Comparison of ENCODE assay signal across 16 cellular contexts in the genomic region with DNA sequence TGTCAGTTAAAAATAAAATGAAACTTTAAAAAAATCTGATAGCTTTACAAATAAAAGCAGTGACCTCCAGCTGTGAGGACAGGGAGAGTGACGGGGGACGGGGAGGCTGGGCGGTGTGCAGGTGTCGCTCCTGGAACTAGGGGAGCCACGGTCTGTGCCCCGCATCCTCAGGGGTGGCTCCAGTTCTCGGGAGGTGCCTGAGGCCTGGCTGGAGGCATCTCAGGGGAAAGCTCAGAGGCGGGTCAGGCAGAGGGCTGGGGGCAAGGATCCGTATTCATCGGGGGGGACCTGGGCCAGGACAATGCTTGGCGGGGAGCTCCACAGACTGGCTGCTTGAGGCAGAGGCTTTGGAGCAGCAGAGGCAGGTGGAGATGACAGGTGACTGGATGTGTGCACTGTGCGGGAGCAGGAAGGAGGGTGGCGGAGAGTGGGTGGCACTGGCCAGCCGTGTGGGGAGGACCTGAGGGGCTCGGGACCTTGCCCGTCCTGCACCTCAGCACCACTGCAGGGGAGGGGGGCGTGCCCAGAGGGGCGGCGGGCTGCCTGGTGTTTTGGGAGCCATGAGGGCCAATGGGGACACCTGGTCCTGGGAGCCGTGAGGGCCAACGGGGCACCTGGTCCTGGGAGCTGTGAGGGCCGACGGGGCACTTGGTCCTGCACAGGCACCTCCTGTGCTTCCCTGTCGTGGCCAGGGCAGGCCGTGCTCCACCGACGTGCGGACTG. TPM values are rescaled to one million over a fixed set of nuclear protein-coding genes. Genes with fewer than 3 reads are reported as not detected.
DNase-seq lines count a peak whose midpoint lies in the region; ATAC-seq and TF ChIP-seq lines count a peak whose summit lies in the region.
"Had no signal": no experiment of that assay in that cellular context is flagged by ENCODE, and none has a peak within 500 bp of the region (broad histone marks: within the 10 kb centered on the region; RNA-seq: fewer than 3 reads in every experiment).

No MANE protein-coding gene starts in this region.

- no peak overlapping the region for H3K4me3 ChIP-seq in Caco-2 (ENCODE audit: low read depth, low read length)
- no peak overlapping the region for H3K4me3 ChIP-seq in adrenal gland
- H3K4me3 ChIP-seq: left ventricle myocardium inferior, PC-9, thoracic aorta had no signal

- H3K4me3 Mint-ChIP-seq in Caco-2 (ENCODE audit: unreplicated experiment) (no peak overlapping the region), memory B cell (no peak overlapping the region), Calu3 (ENCODE audit: low read depth, unreplicated experiment) (no peak overlapping the region)
- H3K4me3 Mint-ChIP-seq in stimulated activated effector memory CD8-positive, alpha-beta T cell treated with anti-CD3 and anti-CD28 coated beads, Interleukin-12 subunit alpha, Interleukin-12 subunit beta, amount 100 ng/mL, for 72 hours, result no peak overlapping the region

- H3K9me3 ChIP-seq in Caco-2 (no peaks in the 10 kb centered on the region), adrenal gland (replicated peaks in 1 of 3) (no peaks in the 10 kb centered on the region)
- H3K9me3 ChIP-seq: left ventricle myocardium inferior, thoracic aorta had no signal

- H3K27me3 Mint-ChIP-seq in Caco-2 (ENCODE audit: insufficient read depth, unreplicated experiment) (no peaks in the 10 kb centered on the region), memory B cell (no peaks in the 10 kb centered on the region), Calu3 (ENCODE audit: unreplicated experiment) (no peaks in the 10 kb centered on the region)

- BruUV-seq in Caco-2 (replicated peaks; lab: Mats Ljungman, UMichigan), result no TSS peak
- BruUV-seq in Calu3 (replicated peaks; lab: Mats Ljungman, UMichigan), result no TSS peak

- DNase-seq in Caco-2, result no peak
- DNase-seq in adrenal gland, result peak in 1 of 7 donors; percentile 24
- no peak for DNase-seq in memory B cell (ENCODE audit: low spot score in 2 of 2)
- DNase-seq in stimulated activated effector memory CD8-positive, alpha-beta T cell treated with anti-CD3 and anti-CD28 coated beads, Interleukin-12 subunit alpha, Interleukin-12 subunit beta, amount 100 ng/mL, for 72 hours (ENCODE audit: low spot score in 2 of 2), result no peak
- no peak for DNase-seq in AG20443 (ENCODE audit: low spot score)
- DNase-seq in Calu3, result no peak
- DNase-seq in glomerular visceral epithelial cell (ENCODE audit: extremely low spot score), result no peak
- DNase-seq: activated CD8-positive, alpha-beta memory T cell treated with anti-CD3 and anti-CD28 coated beads for 24 hours; activated effector memory CD4-positive, alpha-beta T cell treated with Interleukin-2 at 50 U/mL for 16 hours; Karpas-422; left ventricle myocardium inferior; NCI-H1436; PC-9; SW 1271 had no signal

- peak overlapping the region; percentile 89 to 98 (median 94) for H3K27ac ChIP-seq in adrenal gland
- H3K27ac ChIP-seq: PC-9, thoracic aorta had no signal

- H3K27ac Mint-ChIP-seq in Caco-2 (ENCODE audit: unreplicated experiment), result peak overlapping the region; percentile 55
- peak overlapping the region; percentile 24 for H3K27ac Mint-ChIP-seq in memory B cell
- H3K27ac Mint-ChIP-seq in stimulated activated effector memory CD8-positive, alpha-beta T cell treated with anti-CD3 and anti-CD28 coated beads, Interleukin-12 subunit alpha, Interleukin-12 subunit beta, amount 100 ng/mL, for 72 hours, result peak overlapping the region; percentile 74
- H3K27ac Mint-ChIP-seq in Calu3 (ENCODE audit: unreplicated experiment), result no peak overlapping the region

- 72 to 89% (median 76%) methylated on average over 16 to 28 of the region's 28 CpGs for WGBS in adrenal gland, 4 donors

- POLR2A ChIA-PET in Caco-2 (lab: Charles Lee), result no interaction called here

- H3K36me3 Mint-ChIP-seq in Caco-2 (ENCODE audit: insufficient read depth, unreplicated experiment), result peaks cover 31% of the 10 kb centered on the region
- peaks cover 15% of the 10 kb centered on the region for H3K36me3 Mint-ChIP-seq in memory B cell
- peaks cover 5% of the 10 kb centered on the region for H3K36me3 Mint-ChIP-seq in stimulated activated effector memory CD8-positive, alpha-beta T cell treated with anti-CD3 and anti-CD28 coated beads, Interleukin-12 subunit alpha, Interleukin-12 subunit beta, amount 100 ng/mL, for 72 hours
- peaks cover 43% of the 10 kb centered on the region for H3K36me3 Mint-ChIP-seq in Calu3 (ENCODE audit: insufficient read depth, unreplicated experiment)

- intact Hi-C loops in Caco-2 (cut with micrococcal nuclease; ENCODE audit: unreplicated experiment) (no loop called here), adrenal gland (cut with DNase I) (no loop called here), Calu3 (cut with micrococcal nuclease; ENCODE audit: unreplicated experiment) (no loop called here)

- CTCF ChIA-PET in Caco-2 (lab: Charles Lee), result no interaction called here
- CTCF ChIA-PET in Calu3 (lab: Charles Lee), result no interaction called here

- H3K4me1 Mint-ChIP-seq in Caco-2 (ENCODE audit: low read depth, unreplicated experiment) (peaks cover 38% of the 10 kb centered on the region), memory B cell (peaks cover 12% of the 10 kb centered on the region), Calu3 (ENCODE audit: low read depth, unreplicated experiment) (no peaks in the 10 kb centered on the region)
- peaks cover 34% of the 10 kb centered on the region for H3K4me1 Mint-ChIP-seq in stimulated activated effector memory CD8-positive, alpha-beta T cell treated with anti-CD3 and anti-CD28 coated beads, Interleukin-12 subunit alpha, Interleukin-12 subunit beta, amount 100 ng/mL, for 72 hours

- H3K4me1 ChIP-seq in Caco-2 (peaks cover 37% of the 10 kb centered on the region), adrenal gland (replicated peaks in 1 of 2) (peaks cover 79 to 95% of the 10 kb centered on the region in 2 donors)

- peaks cover 6% of the 10 kb centered on the region for H3K36me3 ChIP-seq in Caco-2 (ENCODE audit: control insufficient read depth, insufficient read depth, low read length)
- H3K36me3 ChIP-seq in adrenal gland (replicated peaks in 1 of 2), result peaks cover 0 to 16% of the 10 kb centered on the region in 2 donors

- TF ChIP-seq POLR2A in adrenal gland (IDR thresholded peaks at IDR 0.05), result no peak

- H3K9me3 Mint-ChIP-seq in Caco-2 (ENCODE audit: unreplicated experiment) (no peaks in the 10 kb centered on the region), memory B cell (no peaks in the 10 kb centered on the region), Calu3 (ENCODE audit: low read depth, unreplicated experiment) (no peaks in the 10 kb centered on the region)
- H3K9me3 Mint-ChIP-seq in stimulated activated effector memory CD8-positive, alpha-beta T cell treated with anti-CD3 and anti-CD28 coated beads, Interleukin-12 subunit alpha, Interleukin-12 subunit beta, amount 100 ng/mL, for 72 hours, result no peaks in the 10 kb centered on the region

- no peaks in the 10 kb centered on the region for H3K27me3 ChIP-seq in Caco-2 (replicated peaks; ENCODE audit: control insufficient read depth, insufficient read depth, low read length)
- H3K27me3 ChIP-seq in adrenal gland, result no peaks in the 10 kb centered on the region

- ATAC-seq in memory B cell (ENCODE audit: low read depth), result no peak
- ATAC-seq in stimulated activated effector memory CD8-positive, alpha-beta T cell treated with anti-CD3 and anti-CD28 coated beads, Interleukin-12 subunit alpha, Interleukin-12 subunit beta, amount 100 ng/mL, for 72 hours, result no peak
- no peak for ATAC-seq in GM18867 (IDR thresholded peaks at IDR 0.05; ENCODE audit: unreplicated experiment)

- TF ChIP-seq CTCF in Caco-2 (IDR thresholded peaks at IDR 0.05; ENCODE audit: insufficient read depth in 1 of 2, low read depth in 1 of 2, low read length in 1 of 2, severe bottlenecking in 1 of 2, unreplicated experiment in 1 of 2) (no peak), adrenal gland (IDR thresholded peaks at IDR 0.05) (no peak), Calu3 (IDR thresholded peaks at IDR 0.05; ENCODE audit: unreplicated experiment) (no peak)

RNA-seq across cellular contexts. Expression of a gene that starts 13.2 kb away (rescaled TPM):
- total RNA-seq in Caco-2 (2022), result 17.8 and 19.3 TPM in 2 replicates
- 10 to 100 TPM; 31.6 to 75.3 (median 42.2) TPM for total RNA-seq in adrenal gland
- 10 to 100 TPM in 2 of 3 donors, 1 to 10 TPM in 1; 3.4 to 34.0 (median 33.5) TPM for polyA plus RNA-seq in adrenal gland
- 12.9 and 15.8 TPM in 2 replicates for total RNA-seq in Calu3 (2022)
